In genomic region chr14:20400589-20400964, GRCh38 we compare ENCODE assay signal across 12 cellular contexts. TPM values are rescaled to one million over a fixed set of nuclear protein-coding genes. Genes with fewer than 3 reads are reported as not detected.
DNase-seq lines count a peak whose midpoint lies in the region; ATAC-seq lines count a peak whose summit lies in the region.
"Had no signal": no experiment of that assay in that cellular context is flagged by ENCODE, and none has a peak within 500 bp of the region (broad histone marks: within the 10 kb centered on the region; RNA-seq: fewer than 3 reads in every experiment).

No MANE protein-coding gene starts in this region.

- H3K36me3 Mint-ChIP-seq in activated T-cell treated with anti-CD3 and anti-CD28 coated beads, Interleukin-2, amount 50 U/mL, for 4 hours (ENCODE audit: insufficient read depth) = peaks cover 45% of the 10 kb centered on the region
- peaks cover 65% of the 10 kb centered on the region for H3K36me3 Mint-ChIP-seq in T-cell
- peaks cover 71% of the 10 kb centered on the region for H3K36me3 Mint-ChIP-seq in stimulated activated memory B cell treated with anti-CD40 and anti-IgM and Interleukin-4, amounts not matched to agents 10 μg/mL and 1 μg/mL and 100 μg/mL, for 72 hours

- H3K4me3 ChIP-seq in effector memory CD4-positive, alpha-beta T cell (ENCODE audit: insufficient read depth, low read depth, low read length, poor library complexity, severe bottlenecking) = no peak overlapping the region
- H3K4me3 ChIP-seq: vagina had no signal

- H3K4me1 ChIP-seq in effector memory CD4-positive, alpha-beta T cell (ENCODE audit: control insufficient read depth, insufficient read depth, low read length, poor library complexity, severe bottlenecking) = no peaks in the 10 kb centered on the region
- H3K4me1 ChIP-seq: vagina had no signal

- H3K36me3 ChIP-seq in effector memory CD4-positive, alpha-beta T cell (ENCODE audit: control insufficient read depth, insufficient read depth, low read length) = peaks cover 68% of the 10 kb centered on the region

- POLR2A ChIA-PET in T-cell (lab: Charles Lee) = no interaction called here

- no peaks in the 10 kb centered on the region for H3K27me3 Mint-ChIP-seq in activated T-cell treated with anti-CD3 and anti-CD28 coated beads, Interleukin-2, amount 50 U/mL, for 4 hours (ENCODE audit: low read depth)
- H3K27me3 Mint-ChIP-seq in T-cell = no peaks in the 10 kb centered on the region
- H3K27me3 Mint-ChIP-seq in stimulated activated memory B cell treated with anti-CD40 and anti-IgM and Interleukin-4, amounts not matched to agents 10 μg/mL and 1 μg/mL and 100 μg/mL, for 72 hours = no peaks in the 10 kb centered on the region

- no peak for DNase-seq in activated T-cell treated with anti-CD3 and anti-CD28 coated beads, Interleukin-2, amount 50 U/mL, for 4 hours
- DNase-seq in activated T-cell treated with anti-CD3 and anti-CD28 coated beads, Interleukin-2, amount 50 U/mL, for 1 hour = no peak
- DNase-seq in T-cell (no peak), cortex of kidney (lab: John Stamatoyannopoulos, UW) (no peak), amniotic stem cell (lab: John Stamatoyannopoulos, UW) (no peak), mucosa of gallbladder (ENCODE audit: low spot score) (no peak)
- DNase-seq in effector memory CD4-positive, alpha-beta T cell = no peak
- DNase-seq: effector CD8-positive, alpha-beta T cell had no signal

- peak overlapping the region; percentile 26 for H3K27ac ChIP-seq in effector memory CD4-positive, alpha-beta T cell (ENCODE audit: insufficient read depth, low read length, poor library complexity, severe bottlenecking)
- H3K27ac ChIP-seq: vagina had no signal

- peak overlapping the region; percentile 73 to 85 for H3K27ac Mint-ChIP-seq in T-cell
- H3K27ac Mint-ChIP-seq in stimulated activated memory B cell treated with anti-CD40 and anti-IgM and Interleukin-4, amounts not matched to agents 10 μg/mL and 1 μg/mL and 100 μg/mL, for 72 hours = peak overlapping the region; percentile 30

- CTCF ChIA-PET in T-cell (lab: Charles Lee) = interaction anchor here in 1 of 2 donors (0.9 kb wide), 1 partner anchor 10 kb away, joined by 4 read pairs; no protein-coding TSS in a partner anchor

- H3K4me3 Mint-ChIP-seq in activated T-cell treated with anti-CD3 and anti-CD28 coated beads, Interleukin-2, amount 50 U/mL, for 4 hours = peak overlapping the region; percentile 71
- peak overlapping the region in 2 of 3 donors; percentile 37 to 64 for H3K4me3 Mint-ChIP-seq in T-cell
- no peak overlapping the region for H3K4me3 Mint-ChIP-seq in stimulated activated memory B cell treated with anti-CD40 and anti-IgM and Interleukin-4, amounts not matched to agents 10 μg/mL and 1 μg/mL and 100 μg/mL, for 72 hours
- H3K4me3 Mint-ChIP-seq: HFFc6 had no signal

- H3K27me3 ChIP-seq in effector memory CD4-positive, alpha-beta T cell (replicated peaks; ENCODE audit: control insufficient read depth, insufficient read depth, low read length, poor library complexity, severe bottlenecking) = no peaks in the 10 kb centered on the region
- H3K27me3 ChIP-seq: vagina had no signal

- no peaks in the 10 kb centered on the region for H3K9me3 Mint-ChIP-seq in activated T-cell treated with anti-CD3 and anti-CD28 coated beads, Interleukin-2, amount 50 U/mL, for 4 hours
- H3K9me3 Mint-ChIP-seq in T-cell = no peaks in the 10 kb centered on the region
- H3K9me3 Mint-ChIP-seq in stimulated activated memory B cell treated with anti-CD40 and anti-IgM and Interleukin-4, amounts not matched to agents 10 μg/mL and 1 μg/mL and 100 μg/mL, for 72 hours = no peaks in the 10 kb centered on the region
- H3K9me3 Mint-ChIP-seq: HFFc6 had no signal

- peak; percentile 63 to 67 for ATAC-seq in activated T-cell treated with anti-CD3 and anti-CD28 coated beads, Interleukin-2, amount 50 U/mL, for 4 hours
- ATAC-seq in T-cell (replicated peaks in 1 of 4) = no peak
- ATAC-seq in stimulated activated memory B cell treated with anti-CD40 and anti-IgM and Interleukin-4, amounts not matched to agents 10 μg/mL and 1 μg/mL and 100 μg/mL, for 72 hours = no peak

- H3K9me3 ChIP-seq in effector memory CD4-positive, alpha-beta T cell (ENCODE audit: control insufficient read depth, low read length) = no peaks in the 10 kb centered on the region
- H3K9me3 ChIP-seq: vagina had no signal

- peaks cover 28% of the 10 kb centered on the region for H3K4me1 Mint-ChIP-seq in activated T-cell treated with anti-CD3 and anti-CD28 coated beads, Interleukin-2, amount 50 U/mL, for 4 hours (ENCODE audit: low read depth)
- H3K4me1 Mint-ChIP-seq in T-cell = peaks cover 6 to 24% (median 21%) of the 10 kb centered on the region in 3 donors
- H3K4me1 Mint-ChIP-seq in stimulated activated memory B cell treated with anti-CD40 and anti-IgM and Interleukin-4, amounts not matched to agents 10 μg/mL and 1 μg/mL and 100 μg/mL, for 72 hours = peaks cover 28% of the 10 kb centered on the region

RNA-seq across cellular contexts. Expression of gene TEP1, which starts 12.7 kb away (rescaled TPM):
- total RNA-seq in activated T-cell treated with anti-CD3 and anti-CD28 coated beads, Interleukin-2, amount 50 U/mL, for 4 hours = 10 to 100 TPM; 14.7 to 21.7 (median 19.3) TPM
- total RNA-seq in T-cell = 10 to 100 TPM; 38.5 to 71.5 (median 65.5) TPM
- 107 TPM for total RNA-seq in mucosa of gallbladder

RNA-seq across cellular contexts. Expression of gene KLHL33, which starts 35.4 kb away (rescaled TPM):
- under 1 TPM in 1 of 3 donors, not detected in 2; 0.05 TPM for total RNA-seq in activated T-cell treated with anti-CD3 and anti-CD28 coated beads, Interleukin-2, amount 50 U/mL, for 4 hours
- under 1 TPM; 0.07 to 0.65 (median 0.22) TPM for total RNA-seq in T-cell
- total RNA-seq in mucosa of gallbladder = 0.92 TPM
- total RNA-seq: Daoy had no signal

RNA-seq across cellular contexts. Expression of gene OSGEP, which starts 54.0 kb away (rescaled TPM):
- total RNA-seq in activated T-cell treated with anti-CD3 and anti-CD28 coated beads, Interleukin-2, amount 50 U/mL, for 4 hours = 10 to 100 TPM; 73.4 to 86.5 (median 75.4) TPM
- total RNA-seq in T-cell (10 to 100 TPM; 56.4 to 80.2 (median 61.5) TPM), mucosa of gallbladder (35.4 TPM)

RNA-seq across cellular contexts. Expression of gene APEX1, which starts 54.4 kb away (rescaled TPM):
- 100 to 1,000 TPM; 265 to 309 (median 300) TPM for total RNA-seq in activated T-cell treated with anti-CD3 and anti-CD28 coated beads, Interleukin-2, amount 50 U/mL, for 4 hours
- total RNA-seq in T-cell (100 to 1,000 TPM in 4 of 5 donors, 10 to 100 TPM in 1; 92.9 to 142 (median 120) TPM), mucosa of gallbladder (129 TPM)

RNA-seq across cellular contexts. Expression of gene PARP2, which starts 57.1 kb away (rescaled TPM):
- total RNA-seq in activated T-cell treated with anti-CD3 and anti-CD28 coated beads, Interleukin-2, amount 50 U/mL, for 4 hours = 10 to 100 TPM; 16.9 to 22.9 (median 22.1) TPM
- 10 to 100 TPM; 14.6 to 21.8 (median 15.8) TPM for total RNA-seq in T-cell
- 15.5 TPM for total RNA-seq in mucosa of gallbladder

Comparison
In these comparisons a context has a peak if more than half of its experiments do, and no peak if none do; other contexts are left out.
1. ATAC-seq: peak in activated T-cell treated with anti-CD3 and anti-CD28 coated beads, Interleukin-2, amount 50 U/mL, for 4 hours (2 of 2); none in T-cell (0 of 4) and stimulated activated memory B cell treated with anti-CD40 and anti-IgM and Interleukin-4, amounts not matched to agents 10 μg/mL and 1 μg/mL and 100 μg/mL, for 72 hours (single experiment).